In genomic region chr10:86798636-86799035, GRCh38 we compare ENCODE assay signal across 8 cellular contexts. TPM values are rescaled to one million over a fixed set of nuclear protein-coding genes. Genes with fewer than 3 reads are reported as not detected.
DNase-seq lines count a peak whose midpoint lies in the region; ATAC-seq, FAIRE-seq and TF ChIP-seq lines count a peak whose summit lies in the region.

No MANE protein-coding gene starts in this region.

- WGBS in H1 (ENCODE audit: extremely low coverage in 1 of 2, insufficient coverage in 1 of 2, insufficient read length in 1 of 2, insufficient replicate concordance in 2 of 2, low coverage in 1 of 2, low lambda C conversion rate in 2 of 2, missing lambda C conversion rate in 1 of 2), 2 experiments, result 29% methylated on average over 1 of the region's 1 CpG; no CpG with 5 or more reads in 1 of the 2 experiments

- TF ChIP-seq CTCF in H1 (IDR thresholded peaks at IDR 0.05; ENCODE audit: control extremely low read depth in 1 of 3, insufficient read depth in 1 of 3, low read depth in 1 of 3, low read length in 3 of 3) (no peak), omental fat pad (IDR thresholded peaks at IDR 0.05) (no peak)

- H3K4me2 ChIP-seq in H1 (ENCODE audit: insufficient read depth in 1 of 2, low read depth in 2 of 2, low read length in 2 of 2), result peak overlapping the region; percentile 31 to 54

- H3K4ac ChIP-seq in H1 (replicated peaks; ENCODE audit: insufficient read length, low read depth, low read length), result no peak overlapping the region

- peaks cover 12 to 96% of the 10 kb centered on the region in 2 experiments; a peak in 3 of 4 replicates for H3K79me2 ChIP-seq in H1 (ENCODE audit: control insufficient read depth in 1 of 2, insufficient read depth in 2 of 2, low read length in 2 of 2)

- POLR2A ChIA-PET in H1 (lab: Charles Lee; ENCODE audit: partially characterized antibody), result interaction anchor here (0.8 to 1.2 kb wide), 4 partner anchors 9 to 67 kb away, joined by 3 to 5 read pairs (median 3); no protein-coding TSS in a partner anchor

- no peak overlapping the region for H2AK5ac ChIP-seq in H1 (ENCODE audit: low read depth, low read length)

- H2BK120ac ChIP-seq in H1 (replicated peaks; ENCODE audit: low read depth, low read length), result no peak overlapping the region

- no peak overlapping the region for H2BK15ac ChIP-seq in H1 (ENCODE audit: low read length)

- no peaks in the 10 kb centered on the region for H3K23me2 ChIP-seq in H1 (ENCODE audit: low read depth, low read length)

- H2BK12ac ChIP-seq in H1 (ENCODE audit: low read depth, low read length), result no peak overlapping the region

- peaks cover 2 to 32% (median 9%) of the 10 kb centered on the region in 4 experiments for H3K4me1 ChIP-seq in H1 (replicated peaks in 1 of 4; ENCODE audit: control insufficient read depth in 3 of 4, insufficient read depth in 4 of 4, low read length in 3 of 4)

- peak overlapping the region; percentile 52 for H4K5ac ChIP-seq in H1 (ENCODE audit: insufficient read length, low read depth, low read length)

- H3K56ac ChIP-seq in H1 (replicated peaks; ENCODE audit: insufficient read length, low read depth, low read length), result no peak overlapping the region

- H3K14ac ChIP-seq in H1 (ENCODE audit: insufficient read length), result no peak overlapping the region

- no peaks in the 10 kb centered on the region for H3K27me3 ChIP-seq in H1 (replicated peaks in 1 of 4; ENCODE audit: control insufficient read depth in 3 of 4, extremely low read depth in 1 of 4, insufficient read depth in 3 of 4, low read length in 3 of 4)

- H4K8ac ChIP-seq in H1 (ENCODE audit: extremely low read depth, insufficient read depth, low read length), result no peak overlapping the region

- no peaks in the 10 kb centered on the region for H3K79me1 ChIP-seq in H1 (ENCODE audit: low read depth, low read length)

- CTCF ChIA-PET in H1 (lab: Charles Lee; ENCODE audit: partially characterized antibody), result interaction anchor here (0.9 to 1.4 kb wide), 6 partner anchors 27 to 100 kb away, joined by 3 read pairs; no protein-coding TSS in a partner anchor

- H2AFZ ChIP-seq in H1 (ENCODE audit: low read length), result no peak overlapping the region

- H3K18ac ChIP-seq in H1 (ENCODE audit: extremely low read depth, low read length), result no peak overlapping the region

- no peak for TF ChIP-seq RAD21 in H1 (IDR thresholded peaks at IDR 0.05 in 1 of 2, conservative IDR thresholded peaks at IDR 0.05 in 1 of 2; ENCODE audit: low read depth in 2 of 2, low read length in 2 of 2)

- DNase-seq in A172 (ENCODE audit: low spot score) (peak; percentile 16), H1 (ENCODE audit: low read depth in 1 of 2, low spot score in 2 of 2) (no peak), SK-N-DZ (ENCODE audit: low spot score) (no peak), omental fat pad (ENCODE audit: low spot score) (no peak), kidney glomerular epithelial cell (lab: John Stamatoyannopoulos, UW) (no peak), amniotic stem cell (lab: John Stamatoyannopoulos, UW) (no peak)

- H2BK20ac ChIP-seq in H1 (ENCODE audit: low read length), result no peak overlapping the region

- peaks cover 0 to 4% (median 0%) of the 10 kb centered on the region in 4 experiments; a peak in 1 of 8 replicates for H3K36me3 ChIP-seq in H1 (ENCODE audit: control insufficient read depth in 2 of 4, insufficient read depth in 4 of 4, low read length in 3 of 4)

- H3K9ac ChIP-seq in H1 (replicated peaks in 1 of 4; ENCODE audit: extremely low read depth in 1 of 4, low read depth in 3 of 4, low read length in 3 of 4), result no peak overlapping the region

- peak; percentile 13 for FAIRE-seq in H1 (lab: Jason Lieb, UNC)

- ATAC-seq in GM19397 (IDR thresholded peaks at IDR 0.05; ENCODE audit: unreplicated experiment), result peak; percentile 53
- peak; percentile 78 for ATAC-seq in HG03457 (IDR thresholded peaks at IDR 0.05; ENCODE audit: unreplicated experiment)
- ATAC-seq in omental fat pad (ENCODE audit: low FRiP score), result no peak

- H3K23ac ChIP-seq in H1 (ENCODE audit: insufficient read length), result no peak overlapping the region

- H4K91ac ChIP-seq in H1 (replicated peaks; ENCODE audit: insufficient read length, low read length), result no peak overlapping the region

- TF ChIP-seq POLR2A in H1 (IDR thresholded peaks at IDR 0.05; ENCODE audit: control extremely low read depth in 1 of 2, low read depth in 2 of 2, low read length in 2 of 2), result no peak

- TF ChIP-seq EP300 in H1 (IDR thresholded peaks at IDR 0.05; ENCODE audit: borderline replicate concordance in 1 of 2, low read depth in 2 of 2, low read length in 2 of 2), result no peak

- no peaks in the 10 kb centered on the region for H3K9me3 ChIP-seq in H1 (ENCODE audit: insufficient read depth in 2 of 2, low read depth in 1 of 2, low read length in 1 of 2)

- peaks cover 0 to 1% of the 10 kb centered on the region in 2 experiments for H4K20me1 ChIP-seq in H1 (replicated peaks in 1 of 2; ENCODE audit: control insufficient read depth in 1 of 2, insufficient read depth in 2 of 2, low read length in 2 of 2)

- no peak overlapping the region for H3K27ac ChIP-seq in H1 (ENCODE audit: low read depth, low read length)

- H3K4me3 ChIP-seq in H1 (ENCODE audit: extremely low read depth in 1 of 4, insufficient read depth in 2 of 4, low read depth in 3 of 4, low read length in 4 of 4), result peak overlapping the region in 1 of 4 experiments; percentile 13; a peak in 1 of 8 replicates

- no peak overlapping the region for H2BK5ac ChIP-seq in H1 (ENCODE audit: low read depth, low read length)

TF ChIP-seq in H1, 55 proteins besides CTCF, POLR2A, EP300 and RAD21:
- TF ChIP-seq E2F6 (IDR thresholded peaks at IDR 0.05) (no peak), ZNF274 (IDR thresholded peaks at IDR 0.05; ENCODE audit: borderline replicate concordance, extremely low read depth, low read length) (no peak), SIX5 (IDR thresholded peaks at IDR 0.05; ENCODE audit: low read depth, low read length) (no peak), BACH1 (IDR thresholded peaks at IDR 0.05; ENCODE audit: low read length) (no peak), CBX8 (IDR thresholded peaks at IDR 0.05; ENCODE audit: borderline replicate concordance, low read depth, low read length) (no peak), ATF3 (IDR thresholded peaks at IDR 0.05; ENCODE audit: insufficient read depth, low read depth, low read length) (no peak), POU5F1 (IDR thresholded peaks at IDR 0.05; ENCODE audit: low read depth, low read length) (no peak), BCL11A (IDR thresholded peaks at IDR 0.05; ENCODE audit: low read depth in 2 of 2, low read length in 2 of 2) (no peak), JUND (IDR thresholded peaks at IDR 0.05; ENCODE audit: low read length) (no peak), GTF2F1 (IDR thresholded peaks at IDR 0.05; ENCODE audit: borderline replicate concordance, low read depth, low read length) (no peak), TBP (IDR thresholded peaks at IDR 0.05; ENCODE audit: low read depth, low read length) (no peak), YY1 (IDR thresholded peaks at IDR 0.05; ENCODE audit: low read depth, low read length) (no peak), RBBP5 (IDR thresholded peaks at IDR 0.05; ENCODE audit: borderline replicate concordance, low read depth, low read length) (no peak), EGR1 (IDR thresholded peaks at IDR 0.05; ENCODE audit: borderline replicate concordance, low read depth, low read length) (no peak), MAFK (IDR thresholded peaks at IDR 0.05; ENCODE audit: low read depth, low read length) (no peak), HDAC2 (IDR thresholded peaks at IDR 0.05; ENCODE audit: borderline replicate concordance in 1 of 2, low read depth in 2 of 2, low read length in 2 of 2) (no peak), HDAC6 (IDR thresholded peaks at IDR 0.05; ENCODE audit: low read depth, low read length) (no peak)

RNA-seq across cellular contexts. Expression of gene BMPR1A, which starts 42.2 kb away (rescaled TPM):
- total RNA-seq in A172 (2014; rRNA removed; shearing (Covaris generic)), result 50.1 and 57.2 TPM in 2 replicates
- total RNA-seq in H1 (2021; fragmentation: NEBNext Ultra II Directional; extraction: Animal tissue kit (Norgen Biotek cat#: 25700)), result 120 and 129 TPM in 2 replicates
- polyA plus RNA-seq in H1 (2011; rRNA removed), result 19.0 and 34.4 TPM in 2 replicates
- 41.1 TPM for polyA plus RNA-seq in H1 (2011; cell fraction: cytosol; rRNA removed)
- polyA plus RNA-seq in H1 (2011; cell fraction: nucleus; rRNA removed), result 13.5 TPM
- 40.9 to 73.5 TPM (median 51.4 TPM) in 4 replicates for polyA plus RNA-seq in H1 (2012, experiment 1 of 2)
- 3.5 TPM for polyA plus RNA-seq in H1 (2012, experiment 2 of 2)
- polyA plus RNA-seq in H1 (2013, experiment 1 of 2), result 67.6 TPM
- polyA plus RNA-seq in H1 (2013, experiment 2 of 2), result 82.8 TPM
- polyA minus RNA-seq in H1 (2011; rRNA and poly(A)+ RNA removed), result 99.8 and 152 TPM in 2 replicates
- 45.4 TPM for polyA minus RNA-seq in H1 (2011; cell fraction: cytosol; rRNA and poly(A)+ RNA removed)
- polyA minus RNA-seq in H1 (2011; cell fraction: nucleus; rRNA and poly(A)+ RNA removed), result 52.9 TPM
- polyA plus RNA-seq in SK-N-DZ (2014; cell fraction: cytosol; rRNA removed), result 29.7 and 29.9 TPM in 2 replicates
- polyA plus RNA-seq in SK-N-DZ (2014; cell fraction: nucleus; rRNA removed), result 19.5 and 22.7 TPM in 2 replicates
- total RNA-seq in omental fat pad, result 10 to 100 TPM; 26.5 to 44.9 (median 37.1) TPM
